In the genomic region with DNA sequence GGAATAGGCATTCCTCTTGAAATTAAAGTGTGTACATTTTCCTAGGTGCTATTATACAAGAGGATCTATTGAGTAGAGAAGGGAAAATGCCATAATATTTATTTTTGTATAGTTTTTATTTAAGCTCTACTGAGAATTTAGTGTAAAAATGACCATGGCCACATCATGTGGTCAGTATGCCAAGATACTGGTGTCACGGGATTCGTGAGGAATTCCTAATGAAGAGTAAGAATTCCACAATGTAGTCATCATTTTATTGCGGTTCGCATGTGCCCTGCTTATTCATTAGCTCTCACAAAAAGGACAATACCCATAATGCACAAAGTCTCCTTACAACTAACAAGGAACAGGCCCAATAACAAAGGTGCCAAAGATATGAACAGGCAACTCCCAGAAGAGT, we compare ENCODE assay signal across 21 cellular contexts. TPM values are rescaled to one million over a fixed set of nuclear protein-coding genes. Genes with fewer than 3 reads are reported as not detected.
DNase-seq lines count a peak whose midpoint lies in the region; ATAC-seq and TF ChIP-seq lines count a peak whose summit lies in the region.
"Had no signal": no experiment of that assay in that cellular context is flagged by ENCODE, and none has a peak within 500 bp of the region (broad histone marks: within the 10 kb centered on the region; RNA-seq: fewer than 3 reads in every experiment).

No MANE protein-coding gene starts in this region.

- DNase-seq in Caki2 (ENCODE audit: low read depth) (peak; percentile 19), LoVo (ENCODE audit: low spot score) (peak; percentile 7), choroid plexus epithelial cell (ENCODE audit: low read depth) (peak; percentile 35), renal cortical epithelial cell (ENCODE audit: low read depth) (peak; percentile 78), NCI-H1436 treated with DMSO at 0.1 percent for 48 hours (lab: John Stamatoyannopoulos, UW) (no peak), hippocampal formation (lab: John Stamatoyannopoulos, UW) (no peak), NCI-H774 (lab: John Stamatoyannopoulos, UW) (no peak)
- DNase-seq: activated CD4-positive, alpha-beta T cell treated with anti-CD3 and anti-CD28 coated beads for 36 hours; activated naive CD4-positive, alpha-beta T cell treated with anti-CD3 and anti-CD28 coated beads for 36 hours; DMS79; foreskin keratinocyte; H9; NCI-H226; SHP77 treated with DMSO at 0.1 percent for 48 hours had no signal

- no peak for TF ChIP-seq CTCF in choroid plexus epithelial cell (conservative IDR thresholded peaks at IDR 0.05; ENCODE audit: low read depth, low read length)

- ATAC-seq in HG03159 (IDR thresholded peaks at IDR 0.05; ENCODE audit: unreplicated experiment): no peak
- ATAC-seq: activated CD4-positive, alpha-beta T cell treated with anti-CD3 and anti-CD28 coated beads for 36 hours; foreskin keratinocyte; K562; natural killer cell treated with Interleukin-12 subunit alpha and Interleukin-12 subunit beta and Interleukin-15 and Interleukin-18, amount 100 ng/mL, for 72 hours had no signal

- in situ Hi-C loops in Caki2 (cut with HindIII; ENCODE audit: low pct_unique_long_range_greater_than_20kb, low sequenced_read_pairs): no loop called here

- no peak overlapping the region for H3K4me3 ChIP-seq in choroid plexus epithelial cell (ENCODE audit: low read depth, low read length)
- H3K4me3 ChIP-seq: BLaER1 treated with 17β-estradiol and CSF1 and Interleukin-3, amounts not matched to agents 10 nM and 100 nM; breast epithelium; K562; lung; vagina had no signal

RNA-seq across cellular contexts. Expression of gene PARD3B, which starts 39.3 kb away (rescaled TPM):
- total RNA-seq in Caki2 (2014; rRNA removed; shearing (Covaris generic); ENCODE audit: low replicate concordance): 3.2 and 3.8 TPM in 2 replicates
- total RNA-seq in renal cortical epithelial cell: 5.6 and 16.4 TPM in 2 replicates

Comparison
In these comparisons a context has a peak if more than half of its experiments do, and no peak if none do; other contexts are left out.
1. DNase-seq: peak in Caki2 (single experiment), LoVo (single experiment), choroid plexus epithelial cell (single experiment) and renal cortical epithelial cell (single experiment); none in NCI-H1436 treated with DMSO at 0.1 percent for 48 hours (single experiment), hippocampal formation (0 of 2) and NCI-H774 (single experiment).